8 cellular contexts compared by ENCODE assay signal in the genomic region with DNA sequence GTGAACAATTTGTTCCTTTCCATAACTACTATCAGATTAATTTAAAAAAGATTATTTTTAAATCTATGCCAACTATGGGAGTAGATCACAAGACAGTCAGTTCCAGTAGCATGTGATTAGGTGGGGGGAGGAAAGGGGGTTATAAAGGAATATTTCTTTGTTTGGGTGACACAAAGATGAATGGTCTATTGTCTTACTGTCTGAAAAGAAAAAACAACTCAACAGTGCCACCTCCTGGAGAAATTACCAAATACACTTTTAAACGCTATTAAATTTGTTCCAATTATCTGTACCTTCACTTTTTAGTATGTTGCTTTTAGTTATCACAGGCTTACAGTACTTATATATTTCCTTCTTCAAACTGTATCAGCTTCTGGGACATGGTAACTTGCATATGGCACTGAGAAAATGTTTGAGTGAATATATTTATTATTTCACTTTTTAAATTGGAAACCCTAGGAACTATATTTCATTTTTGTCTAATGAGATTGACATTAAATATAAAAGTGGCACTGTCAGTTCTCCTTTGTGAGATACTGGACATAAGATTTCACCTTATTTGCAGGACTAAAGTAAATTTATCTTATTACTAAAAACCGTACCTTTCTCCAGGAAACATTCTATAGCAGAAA. TPM values are rescaled to one million over a fixed set of nuclear protein-coding genes. Genes with fewer than 3 reads are reported as not detected.
A peak's percentile ranks its signal among the peaks of the same experiment; 100 is the strongest.
DNase-seq lines count a peak whose midpoint lies in the region; ATAC-seq, FAIRE-seq and TF ChIP-seq lines count a peak whose summit lies in the region.

No MANE protein-coding gene starts in this region.

- H3K36me3 Mint-ChIP-seq in activated T-cell treated with anti-CD3 and anti-CD28 coated beads, Interleukin-2, amount 50 U/mL, for 24 hours (ENCODE audit: low read depth) = peaks cover 35% of the 10 kb centered on the region
- peaks cover 4% of the 10 kb centered on the region for H3K36me3 Mint-ChIP-seq in activated naive CD8-positive, alpha-beta T cell treated with anti-CD3 and anti-CD28 coated beads for 36 hours

- H3K4me1 ChIP-seq in mucosa of descending colon (ENCODE audit: low read depth) = peaks cover 20% of the 10 kb centered on the region

- no peaks in the 10 kb centered on the region for H3K9me3 Mint-ChIP-seq in activated T-cell treated with anti-CD3 and anti-CD28 coated beads, Interleukin-2, amount 50 U/mL, for 24 hours
- no peaks in the 10 kb centered on the region for H3K9me3 Mint-ChIP-seq in activated naive CD8-positive, alpha-beta T cell treated with anti-CD3 and anti-CD28 coated beads for 36 hours

- peak; percentile 39 for ATAC-seq in mucosa of descending colon

- peak; percentile 86 for FAIRE-seq in endometrium (lab: Jason Lieb, UNC)

- H3K36me3 ChIP-seq in mucosa of descending colon (ENCODE audit: low read depth) = no peaks in the 10 kb centered on the region

- no peak overlapping the region for H3K4me3 Mint-ChIP-seq in activated T-cell treated with anti-CD3 and anti-CD28 coated beads, Interleukin-2, amount 50 U/mL, for 24 hours
- H3K4me3 Mint-ChIP-seq in activated naive CD8-positive, alpha-beta T cell treated with anti-CD3 and anti-CD28 coated beads for 36 hours = no peak overlapping the region

- TF ChIP-seq CTCF in mucosa of descending colon (IDR thresholded peaks at IDR 0.05) = no peak

- H3K4me3 ChIP-seq in mucosa of descending colon = no peak overlapping the region

- no peak overlapping the region for H3K27ac Mint-ChIP-seq in activated T-cell treated with anti-CD3 and anti-CD28 coated beads, Interleukin-2, amount 50 U/mL, for 24 hours
- no peak overlapping the region for H3K27ac Mint-ChIP-seq in activated naive CD8-positive, alpha-beta T cell treated with anti-CD3 and anti-CD28 coated beads for 36 hours

- peaks cover 36% of the 10 kb centered on the region for H3K27me3 Mint-ChIP-seq in activated T-cell treated with anti-CD3 and anti-CD28 coated beads, Interleukin-2, amount 50 U/mL, for 24 hours
- H3K27me3 Mint-ChIP-seq in activated naive CD8-positive, alpha-beta T cell treated with anti-CD3 and anti-CD28 coated beads for 36 hours = peaks cover 28% of the 10 kb centered on the region

- H3K4me1 Mint-ChIP-seq in activated T-cell treated with anti-CD3 and anti-CD28 coated beads, Interleukin-2, amount 50 U/mL, for 24 hours (ENCODE audit: low read depth) = peaks cover 17% of the 10 kb centered on the region
- H3K4me1 Mint-ChIP-seq in activated naive CD8-positive, alpha-beta T cell treated with anti-CD3 and anti-CD28 coated beads for 36 hours = peaks cover 19% of the 10 kb centered on the region

- H3K9me3 ChIP-seq in mucosa of descending colon = no peaks in the 10 kb centered on the region

- peak; percentile 14 for DNase-seq in activated T-cell treated with anti-CD3 and anti-CD28 coated beads for 4 hours
- no peak for DNase-seq in activated T-cell treated with anti-CD3 and anti-CD28 coated beads, Interleukin-2, amount 50 U/mL, for 24 hours
- DNase-seq in NCI-H1048 (lab: John Stamatoyannopoulos, UW) = peak; percentile 61
- DNase-seq in SHP77 (lab: John Stamatoyannopoulos, UW) = peak; percentile 45 to 50
- DNase-seq in mucosa of descending colon = peak in 1 of 3 donors; percentile 73
- no peak for DNase-seq in NK-92 treated with Interleukin-12 subunit alpha and Interleukin-12 subunit beta, amount 100 ng/mL, for 24 hours (lab: John Stamatoyannopoulos, UW)
- no peak for DNase-seq in activated naive CD8-positive, alpha-beta T cell treated with anti-CD3 and anti-CD28 coated beads for 36 hours

- intact Hi-C loops in mucosa of descending colon (cut with DNase I, micrococcal nuclease) = loop anchor here in 1 of 2 donors (5.0 kb wide), 2 partner anchors 122 to 137 kb away; no protein-coding TSS in a partner anchor

RNA-seq across cellular contexts. Expression of gene SORT1, which starts 1.7 kb away (rescaled TPM):
- 100 to 1,000 TPM in 2 of 3 donors, 10 to 100 TPM in 1; 89.8 to 109 (median 107) TPM for total RNA-seq in mucosa of descending colon
- 1 to 10 TPM; 5.6 to 6.6 TPM for total RNA-seq in activated naive CD8-positive, alpha-beta T cell treated with anti-CD3 and anti-CD28 coated beads for 36 hours

RNA-seq across cellular contexts. Expression of gene PSMA5, which starts 26.8 kb away (rescaled TPM):
- 100 to 1,000 TPM in 1 of 3 donors, 10 to 100 TPM in 2; 67.9 to 103 (median 71.0) TPM for total RNA-seq in mucosa of descending colon
- 100 to 1,000 TPM; 247 to 252 TPM for total RNA-seq in activated naive CD8-positive, alpha-beta T cell treated with anti-CD3 and anti-CD28 coated beads for 36 hours

Comparison
In these comparisons a context has a peak if more than half of its experiments do, and no peak if none do; other contexts are left out.
1. DNase-seq: peak in activated T-cell treated with anti-CD3 and anti-CD28 coated beads for 4 hours (single experiment), NCI-H1048 (single experiment) and SHP77 (2 of 2); none in activated T-cell treated with anti-CD3 and anti-CD28 coated beads, Interleukin-2, amount 50 U/mL, for 24 hours (single experiment), NK-92 treated with Interleukin-12 subunit alpha and Interleukin-12 subunit beta, amount 100 ng/mL, for 24 hours (single experiment) and activated naive CD8-positive, alpha-beta T cell treated with anti-CD3 and anti-CD28 coated beads for 36 hours (single experiment).
2. RNA of gene SORT1, which starts 1.7 kb away (total RNA-seq): 89.8 to 109 TPM in mucosa of descending colon; 5.6 to 6.6 TPM in activated naive CD8-positive, alpha-beta T cell treated with anti-CD3 and anti-CD28 coated beads for 36 hours; every median in the first group is over 10 times any median in the second.